In genomic region chr6:24930386-24930785, GRCh38 we compare ENCODE assay signal across 11 cellular contexts. TPM values are rescaled to one million over a fixed set of nuclear protein-coding genes. Genes with fewer than 3 reads are reported as not detected.
DNase-seq lines count a peak whose midpoint lies in the region; ATAC-seq and TF ChIP-seq lines count a peak whose summit lies in the region.
"Had no signal": no experiment of that assay in that cellular context is flagged by ENCODE, and none has a peak within 500 bp of the region (broad histone marks: within the 10 kb centered on the region; RNA-seq: fewer than 3 reads in every experiment).

No MANE protein-coding gene starts in this region.

- H3K27ac ChIP-seq in mesenchymal stem cell (ENCODE audit: low read length, poor library complexity, severe bottlenecking) (no peak overlapping the region), testis (no peak overlapping the region)

- no peaks in the 10 kb centered on the region for H3K9me3 Mint-ChIP-seq in endothelial cell (ENCODE audit: unreplicated experiment)

- POLR2A ChIA-PET in AG04449 (lab: Yijun Ruan, JAX), result no interaction called here

- peaks cover 27% of the 10 kb centered on the region for H3K4me1 Mint-ChIP-seq in endothelial cell (ENCODE audit: unreplicated experiment)

- in situ Hi-C loops in astrocyte of the spinal cord (cut with HindIII; ENCODE audit: low sequenced_read_pairs), result no loop called here

- no peak overlapping the region for H3K4me3 Mint-ChIP-seq in endothelial cell (ENCODE audit: unreplicated experiment)

- no peak for TF ChIP-seq POLR2A in testis (IDR thresholded peaks at IDR 0.05)

- no peak overlapping the region for H3K9ac ChIP-seq in mesenchymal stem cell (ENCODE audit: low read length)

- H4K91ac ChIP-seq in mesenchymal stem cell (ENCODE audit: low read length), result no peak overlapping the region

- peaks cover 2% of the 10 kb centered on the region for H3K27me3 Mint-ChIP-seq in endothelial cell (ENCODE audit: unreplicated experiment)

- no peaks in the 10 kb centered on the region for H3K79me1 ChIP-seq in mesenchymal stem cell (replicated peaks; ENCODE audit: low read length, poor library complexity, severe bottlenecking)

- no peak overlapping the region for H3K4me3 ChIP-seq in AG04449 (ENCODE audit: low read depth, low read length)
- H3K4me3 ChIP-seq in astrocyte of the spinal cord (ENCODE audit: low read depth, low read length), result no peak overlapping the region
- H3K4me3 ChIP-seq in mesenchymal stem cell (ENCODE audit: insufficient read depth in 1 of 2, low read depth in 1 of 2, low read length in 2 of 2), result peak overlapping the region in 1 of 2 experiments; percentile 27
- no peak overlapping the region for H3K4me3 ChIP-seq in testis
- H3K4me3 ChIP-seq: lung had no signal

- H2AK5ac ChIP-seq in mesenchymal stem cell (ENCODE audit: low read length, severe bottlenecking), result no peak overlapping the region

- H3K4me2 ChIP-seq in mesenchymal stem cell (ENCODE audit: low read length, poor library complexity, severe bottlenecking), result no peak overlapping the region

- no peak for TF ChIP-seq CTCF in AG04449 (IDR thresholded peaks at IDR 0.05; ENCODE audit: insufficient read depth, low read length, missing control alignments)
- no peak for TF ChIP-seq CTCF in astrocyte of the spinal cord (IDR thresholded peaks at IDR 0.05; ENCODE audit: low read depth, low read length)
- no peak for TF ChIP-seq CTCF in endothelial cell (IDR thresholded peaks at IDR 0.05; ENCODE audit: unreplicated experiment)
- no peak for TF ChIP-seq CTCF in testis (IDR thresholded peaks at IDR 0.05)

- no peak overlapping the region for H2AFZ ChIP-seq in mesenchymal stem cell (ENCODE audit: low read depth, low read length)

- peaks cover 4% of the 10 kb centered on the region for H3K4me1 ChIP-seq in mesenchymal stem cell (ENCODE audit: control insufficient read depth, insufficient read depth, low read depth, low read length)
- peaks cover 5% of the 10 kb centered on the region for H3K4me1 ChIP-seq in testis

- H2BK12ac ChIP-seq in mesenchymal stem cell (ENCODE audit: low read length in 2 of 2), result no peak overlapping the region

- intact Hi-C loops in posterior vena cava (cut with DNase I), result no loop called here
- intact Hi-C loops in testis (cut with DNase I; ENCODE audit: low total_unique reads), result no loop called here

- no peaks in the 10 kb centered on the region for H3K9me3 ChIP-seq in mesenchymal stem cell (ENCODE audit: control insufficient read depth, low read length)
- no peaks in the 10 kb centered on the region for H3K9me3 ChIP-seq in testis

- no peak overlapping the region for H3K23ac ChIP-seq in mesenchymal stem cell (ENCODE audit: low read length in 2 of 2)

- H3K27ac Mint-ChIP-seq in endothelial cell (ENCODE audit: unreplicated experiment), result no peak overlapping the region

- CTCF ChIA-PET in AG04449 (lab: Yijun Ruan, JAX), result interaction anchor here (1.6 kb wide), 1 partner anchor 61 kb away, joined by 5 read pairs; no protein-coding TSS in a partner anchor

- H2BK120ac ChIP-seq in mesenchymal stem cell (ENCODE audit: low read depth, low read length), result peak overlapping the region; percentile 49

- no peak overlapping the region for H3K14ac ChIP-seq in mesenchymal stem cell (ENCODE audit: low read length in 2 of 2)

- peak overlapping the region; percentile 44 for H2BK5ac ChIP-seq in mesenchymal stem cell (ENCODE audit: low read depth, low read length, poor library complexity, severe bottlenecking)

- DNase-seq in AG04449 (ENCODE audit: low read depth, low spot score) (peak; percentile 56), GM04504 (ENCODE audit: low read depth) (peak; percentile 62), astrocyte of the spinal cord (ENCODE audit: low read depth, low spot score) (peak; percentile 41), mesenchymal stem cell (peak; percentile 78), posterior vena cava (ENCODE audit: low spot score) (no peak), endothelial cell (ENCODE audit: low spot score) (no peak), testis (no peak)
- DNase-seq: Calu3, dermis blood vessel endothelial cell had no signal

- no peak overlapping the region for H2BK15ac ChIP-seq in mesenchymal stem cell (ENCODE audit: low read depth, poor library complexity, severe bottlenecking)

- peaks cover 0 to 3% of the 10 kb centered on the region in 2 experiments for H3K27me3 ChIP-seq in mesenchymal stem cell (ENCODE audit: control insufficient read depth in 1 of 2, insufficient read depth in 1 of 2, low read length in 2 of 2)
- H3K27me3 ChIP-seq in testis, result no peaks in the 10 kb centered on the region

- WGBS in mesenchymal stem cell, result 17% methylated on average over 1 of the region's 1 CpG
- 42 to 50% methylated on average over 1 of the region's 1 CpG for WGBS in testis, 2 donors

- no peak overlapping the region for H3K4ac ChIP-seq in mesenchymal stem cell (ENCODE audit: low read depth in 1 of 2, low read length in 2 of 2)

- H3K36me3 ChIP-seq in mesenchymal stem cell (ENCODE audit: control insufficient read depth in 1 of 2, insufficient read depth in 2 of 2, low read depth in 1 of 2, low read length in 2 of 2) (no peaks in the 10 kb centered on the region), testis (ENCODE audit: low read depth, missing control alignments) (no peaks in the 10 kb centered on the region)

- peak overlapping the region; percentile 33 to 66 for H3K18ac ChIP-seq in mesenchymal stem cell (ENCODE audit: low read depth in 1 of 2, low read length in 2 of 2)

- no peaks in the 10 kb centered on the region for H3K36me3 Mint-ChIP-seq in endothelial cell (ENCODE audit: low read depth, unreplicated experiment)

- no peak for ATAC-seq in HG03108 (IDR thresholded peaks at IDR 0.05; ENCODE audit: unreplicated experiment)

- H4K8ac ChIP-seq in mesenchymal stem cell (ENCODE audit: low read length), result no peak overlapping the region

RNA-seq across cellular contexts. Expression of gene RIPOR2, which starts 5.4 kb away (rescaled TPM):
- polyA plus RNA-seq in mesenchymal stem cell (2013, experiment 1 of 2), result 0.62 TPM
- polyA plus RNA-seq in mesenchymal stem cell (2013, experiment 2 of 2), result 0.41 TPM
- 10 to 100 TPM; 11.8 to 14.9 TPM for total RNA-seq in posterior vena cava
- 1.1 TPM for total RNA-seq in endothelial cell (ENCODE audit: unreplicated experiment)
- 1 to 10 TPM; 3.7 to 10.0 TPM for total RNA-seq in testis
- 15.1 TPM for polyA plus RNA-seq in testis (ENCODE audit: insufficient read depth, low read depth, low replicate concordance)

Comparison
In these comparisons a context has a peak if more than half of its experiments do, and no peak if none do; other contexts are left out.
1. DNase-seq: peak in AG04449 (single experiment), GM04504 (single experiment), astrocyte of the spinal cord (single experiment) and mesenchymal stem cell (single experiment); none in posterior vena cava (single experiment), endothelial cell (single experiment) and testis (single experiment).